ENCODE assay signal across 26 cellular contexts in genomic region chr4:146632770-146633470, GRCh38. TPM values are rescaled to one million over a fixed set of nuclear protein-coding genes. Genes with fewer than 3 reads are reported as not detected.
"Had no signal": no experiment of that assay in that cellular context is flagged by ENCODE, and none has a peak within 500 bp of the region (broad histone marks: within the 10 kb centered on the region; RNA-seq: fewer than 3 reads in every experiment).

No MANE protein-coding gene starts in this region.

- H3K9me3 ChIP-seq: esophagus squamous epithelium, gastroesophageal sphincter, left lung, lower lobe of right lung, pancreas, suprapubic skin, thyroid gland had no signal

- H3K36me3 ChIP-seq: esophagus squamous epithelium, gastroesophageal sphincter, left lung, lower lobe of right lung, pancreas, suprapubic skin, thyroid gland had no signal

- H3K36me3 Mint-ChIP-seq: memory B cell, mesothelial cell of epicardium, type B pancreatic cell had no signal

- H3K27ac Mint-ChIP-seq: effector memory CD8-positive, alpha-beta T cell; immature natural killer cell; memory B cell; mesothelial cell of epicardium; natural killer cell; progenitor cell of endocrine pancreas; type B pancreatic cell had no signal

- DNase-seq: cortex of kidney; effector memory CD8-positive, alpha-beta T cell; esophagus squamous epithelium; foreskin fibroblast; immature natural killer cell; left lung; lower lobe of right lung; natural killer cell; occipital lobe; pancreas; right cardiac atrium; small intestine; stimulated activated CD4-positive, alpha-beta T cell treated with anti-CD3 and anti-CD28 coated beads, Interleukin-12 subunit alpha, Interleukin-12 subunit beta, amount 100 ng/mL, for 4 hours; stimulated activated naive CD8-positive, alpha-beta T cell treated with anti-CD3 and anti-CD28 coated beads, Interleukin-15, Interleukin-2, amounts not matched to agents 100 U/mL and 50 U/mL, for 24 hours; thyroid gland had no signal

- H3K4me1 ChIP-seq: left lung, lower lobe of right lung, pancreas, suprapubic skin had no signal

- H3K4me3 ChIP-seq: esophagus squamous epithelium, gastroesophageal sphincter, left lung, lower lobe of right lung, pancreas, suprapubic skin, thyroid gland had no signal

- H3K4me3 Mint-ChIP-seq: effector memory CD8-positive, alpha-beta T cell; memory B cell; mesothelial cell of epicardium; natural killer cell; neural crest cell; type B pancreatic cell had no signal

- H3K9me3 Mint-ChIP-seq: mesothelial cell of epicardium, neural crest cell, type B pancreatic cell had no signal

- ATAC-seq: effector memory CD8-positive, alpha-beta T cell; gastroesophageal sphincter; left lung; lower lobe of right lung; natural killer cell; pancreas; right cardiac atrium; stimulated activated naive CD8-positive, alpha-beta T cell treated with anti-CD3 and anti-CD28 coated beads, Interleukin-15, Interleukin-2, amounts not matched to agents 100 U/mL and 50 U/mL, for 24 hours had no signal

- H3K27ac ChIP-seq: epithelial cell of prostate, esophagus squamous epithelium, gastroesophageal sphincter, left lung, lower lobe of right lung, pancreas, suprapubic skin, thyroid gland had no signal

RNA-seq across cellular contexts. Expression of gene POU4F2, which starts 5.8 kb away (rescaled TPM):
- total RNA-seq: esophagus squamous epithelium, gastroesophageal sphincter, left lung, lower lobe of right lung, mesothelial cell of epicardium, mucosa of gallbladder, myocyte, natural killer cell, occipital lobe, pancreas, right cardiac atrium, suprapubic skin, thyroid gland had no signal
- polyA plus RNA-seq: immature natural killer cell, keratinocyte, pancreas, right cardiac atrium, small intestine had no signal
